1 cellular context compared by ENCODE assay signal in genomic region chr6:110179406-110180227, GRCh38.
A peak's percentile ranks its signal among the peaks of the same experiment; 100 is the strongest.
TF ChIP-seq lines count a peak whose summit lies in the region.

WASF1 (minus strand) TSS chr6:110179670; CDS start chr6:110127601, 52,069 bp downstream.

TF ChIP-seq in HEK293, 187 proteins besides CTCF, POLR2A, EP300 and RAD21 (continued from another document and continues in another):
- TF ChIP-seq ZSCAN18 (tag by site-specific recombination; IDR thresholded peaks at IDR 0.05) (0 out of 2 replicates have a peak, but pooled peaks have one; percentile 47), ZNF488 (tag by site-specific recombination; IDR thresholded peaks at IDR 0.05) (no peak), ZBTB48 (tag by site-specific recombination; IDR thresholded peaks at IDR 0.05) (peak; percentile 68), ZNF350 (tag by site-specific recombination; IDR thresholded peaks at IDR 0.05) (no peak), RBAK (tag by site-specific recombination; IDR thresholded peaks at IDR 0.05) (no peak), ZNF555 (tag by site-specific recombination; conservative IDR thresholded peaks at IDR 0.05) (no peak), ZNF37A (tag by site-specific recombination; IDR thresholded peaks at IDR 0.05) (no peak), ZNF785 (tag by site-specific recombination; IDR thresholded peaks at IDR 0.05) (peak; percentile 94), GFI1B (tag by site-specific recombination; IDR thresholded peaks at IDR 0.05) (no peak), GLI4 (tag by site-specific recombination; IDR thresholded peaks at IDR 0.05) (0 out of 2 replicates have a peak, but pooled peaks have one; percentile 45), TRIM28 (IDR thresholded peaks at IDR 0.05; ENCODE audit: borderline replicate concordance, low read length) (no peak; the same call in 1 of the 2 replicates), KLF10 (tag by site-specific recombination; IDR thresholded peaks at IDR 0.05) (peak; percentile 96), PRDM10 (tag by site-specific recombination; IDR thresholded peaks at IDR 0.05) (peak; percentile 100), ZNF704 (tag by site-specific recombination; IDR thresholded peaks at IDR 0.05) (no peak), ZNF175 (tag by site-specific recombination; IDR thresholded peaks at IDR 0.05) (no peak), ZNF133 (tag by site-specific recombination; IDR thresholded peaks at IDR 0.05) (no peak), ZNF341 (tag by site-specific recombination; IDR thresholded peaks at IDR 0.05; ENCODE audit: low read depth) (peak; percentile 97), BCL6B (tag by site-specific recombination; IDR thresholded peaks at IDR 0.05) (no peak), ZNF211 (tag by site-specific recombination; IDR thresholded peaks at IDR 0.05; ENCODE audit: low read depth) (no peak), ZNF626 (tag by site-specific recombination; IDR thresholded peaks at IDR 0.05) (no peak), ZNF214 (tag by site-specific recombination; IDR thresholded peaks at IDR 0.05; ENCODE audit: borderline replicate concordance) (no peak), BCL11B (tag by site-specific recombination; IDR thresholded peaks at IDR 0.05; ENCODE audit: low read depth) (no peak), ZSCAN16 (tag by site-specific recombination; IDR thresholded peaks at IDR 0.05) (no peak), ZNF560 (tag by site-specific recombination; IDR thresholded peaks at IDR 0.05; ENCODE audit: borderline replicate concordance) (no peak), ZNF169 (tag by site-specific recombination; IDR thresholded peaks at IDR 0.05) (no peak), ZNF530 (tag by site-specific recombination; IDR thresholded peaks at IDR 0.05; ENCODE audit: low read depth) (no peak), ZNF366 (tag by site-specific recombination; conservative IDR thresholded peaks at IDR 0.05) (peak; percentile 96), KLF16 (tag by site-specific recombination; IDR thresholded peaks at IDR 0.05) (peak; percentile 74; the same call in 1 of the 2 replicates), ZBTB20 (tag by site-specific recombination; IDR thresholded peaks at IDR 0.05) (peak; percentile 44; the same call in 1 of the 2 replicates), ZNF660 (tag by site-specific recombination; IDR thresholded peaks at IDR 0.05) (peak; percentile 68), ZNF274 (IDR thresholded peaks at IDR 0.05; ENCODE audit: low read length) (no peak), ZNF274 (tag by site-specific recombination; IDR thresholded peaks at IDR 0.05; ENCODE audit: borderline replicate concordance) (no peak), ZNF513 (tag by site-specific recombination; IDR thresholded peaks at IDR 0.05) (no peak), ZNF830 (tag by site-specific recombination; IDR thresholded peaks at IDR 0.05; ENCODE audit: low read depth) (no peak), ZNF423 (tag by site-specific recombination; IDR thresholded peaks at IDR 0.05) (peak; percentile 32), ZFP3 (tag by site-specific recombination; IDR thresholded peaks at IDR 0.05; ENCODE audit: low read depth) (no peak), ZBTB26 (tag by site-specific recombination; optimal IDR thresholded peaks at IDR 0.05) (peak; percentile 85), ZNF776 (tag by site-specific recombination; IDR thresholded peaks at IDR 0.05; ENCODE audit: borderline replicate concordance) (no peak), PRDM6 (tag by site-specific recombination; IDR thresholded peaks at IDR 0.05) (no peak), SCRT2 (tag by site-specific recombination; IDR thresholded peaks at IDR 0.05) (peak; percentile 46; the same call in 1 of the 2 replicates), GLIS1 (tag by site-specific recombination; IDR thresholded peaks at IDR 0.05) (0 out of 2 replicates have a peak, but pooled peaks have one; percentile 47), ZBTB11 (tag by site-specific recombination; conservative IDR thresholded peaks at IDR 0.05; ENCODE audit: low read depth) (no peak; the same call in 1 of the 2 replicates), ZNF624 (tag by site-specific recombination; IDR thresholded peaks at IDR 0.05) (no peak), REPIN1 (tag by site-specific recombination; IDR thresholded peaks at IDR 0.05; ENCODE audit: low read depth) (peak; percentile 54; the same call in 1 of the 2 replicates), ZNF600 (tag by site-specific recombination; IDR thresholded peaks at IDR 0.05) (peak; percentile 65)
